In genomic region chr14:60250318-60251035, GRCh38 we compare ENCODE assay signal across 8 cellular contexts. TPM values are rescaled to one million over a fixed set of nuclear protein-coding genes. Genes with fewer than 3 reads are reported as not detected.
DNase-seq lines count a peak whose midpoint lies in the region; ATAC-seq, FAIRE-seq and TF ChIP-seq lines count a peak whose summit lies in the region.

No MANE protein-coding gene starts in this region.

- H3K9me3 ChIP-seq in Panc1 (ENCODE audit: control insufficient read depth, insufficient read depth, low read depth, low read length) = no peaks in the 10 kb centered on the region
- H3K9me3 ChIP-seq in endothelial cell of umbilical vein (replicated peaks; ENCODE audit: control insufficient read depth, insufficient read depth, low read length) = no peaks in the 10 kb centered on the region
- H3K9me3 ChIP-seq in neural progenitor cell (ENCODE audit: low read depth) = no peaks in the 10 kb centered on the region

- H4K20me1 ChIP-seq in endothelial cell of umbilical vein (replicated peaks; ENCODE audit: control insufficient read depth, extremely low read depth, insufficient read depth, low read length) (peaks cover 20% of the 10 kb centered on the region), neural progenitor cell (ENCODE audit: low read depth) (peaks cover 31% of the 10 kb centered on the region)

- H2AFZ ChIP-seq in endothelial cell of umbilical vein (ENCODE audit: low read depth, low read length) (peak overlapping the region; percentile 31), neural progenitor cell (replicated peaks) (no peak overlapping the region)

- in situ Hi-C loops in Panc1 (cut with HindIII; ENCODE audit: low pct_unique_long_range_greater_than_20kb, low sequenced_read_pairs) = no loop called here

- H3F3A ChIP-seq in neural progenitor cell (ENCODE audit: low read depth) = peaks cover 35% of the 10 kb centered on the region

- peak overlapping the region; percentile 81 for H3K27ac Mint-ChIP-seq in stimulated activated naive CD8-positive, alpha-beta T cell treated with anti-CD3 and anti-CD28 coated beads, Interleukin-15, Interleukin-2, amounts not matched to agents 100 ng/mL and 50 ng/mL, for 24 hours
- H3K27ac Mint-ChIP-seq in neural progenitor cell = peak overlapping the region; percentile 96

- intact Hi-C loops in Panc1 (cut with micrococcal nuclease; ENCODE audit: unreplicated experiment) = no loop called here
- intact Hi-C loops in endothelial cell of umbilical vein (cut with micrococcal nuclease) = loop anchor here (2.0 to 5.0 kb wide), 2 partner anchors 16 to 37 kb away; no protein-coding TSS in a partner anchor

- H3K4me1 ChIP-seq in Panc1 (ENCODE audit: control insufficient read depth, insufficient read depth, low read length) = peaks cover 18% of the 10 kb centered on the region; the same call in 1 of the 2 replicates
- peaks cover 26% of the 10 kb centered on the region for H3K4me1 ChIP-seq in endothelial cell of umbilical vein (ENCODE audit: control insufficient read depth, extremely low read depth, insufficient read depth, low read length)
- peaks cover 45% of the 10 kb centered on the region for H3K4me1 ChIP-seq in neural progenitor cell

- CTCF ChIA-PET in Panc1 (lab: Charles Lee) = no interaction called here
- CTCF ChIA-PET in endothelial cell of umbilical vein (lab: Charles Lee) = interaction anchor here (0.6 to 2.7 kb wide), 4 partner anchors 14 to 1566 kb away, joined by 3 to 15 read pairs (median 5); no protein-coding TSS in a partner anchor

- H3K27me3 Mint-ChIP-seq in stimulated activated naive CD8-positive, alpha-beta T cell treated with anti-CD3 and anti-CD28 coated beads, Interleukin-15, Interleukin-2, amounts not matched to agents 100 ng/mL and 50 ng/mL, for 24 hours = no peaks in the 10 kb centered on the region
- peaks cover 5% of the 10 kb centered on the region for H3K27me3 Mint-ChIP-seq in neural progenitor cell (ENCODE audit: insufficient read depth, low read depth)

- peak overlapping the region; percentile 92 for H3K4me3 Mint-ChIP-seq in stimulated activated naive CD8-positive, alpha-beta T cell treated with anti-CD3 and anti-CD28 coated beads, Interleukin-15, Interleukin-2, amounts not matched to agents 100 ng/mL and 50 ng/mL, for 24 hours
- H3K4me3 Mint-ChIP-seq in neural progenitor cell = peak overlapping the region; percentile 96

- H3K9me3 Mint-ChIP-seq in stimulated activated naive CD8-positive, alpha-beta T cell treated with anti-CD3 and anti-CD28 coated beads, Interleukin-15, Interleukin-2, amounts not matched to agents 100 ng/mL and 50 ng/mL, for 24 hours = no peaks in the 10 kb centered on the region
- H3K9me3 Mint-ChIP-seq in neural progenitor cell = peaks cover 8% of the 10 kb centered on the region

- H3K79me2 ChIP-seq in endothelial cell of umbilical vein (ENCODE audit: control insufficient read depth, insufficient read depth, low read length) (peaks cover 49% of the 10 kb centered on the region), neural progenitor cell (ENCODE audit: low read depth) (peaks cover 54% of the 10 kb centered on the region)

- peaks cover 20% of the 10 kb centered on the region for H3K36me3 Mint-ChIP-seq in stimulated activated naive CD8-positive, alpha-beta T cell treated with anti-CD3 and anti-CD28 coated beads, Interleukin-15, Interleukin-2, amounts not matched to agents 100 ng/mL and 50 ng/mL, for 24 hours (ENCODE audit: low read depth)
- peaks cover 18% of the 10 kb centered on the region for H3K36me3 Mint-ChIP-seq in neural progenitor cell

- no peak for DNase-seq in stimulated activated naive CD8-positive, alpha-beta T cell treated with anti-CD3 and anti-CD28 coated beads, Interleukin-15, Interleukin-2, amounts not matched to agents 100 U/mL and 50 U/mL, for 24 hours
- DNase-seq in Panc1 (ENCODE audit: low read depth, low spot score) (peak; percentile 8), endothelial cell of umbilical vein (ENCODE audit: low read depth, low spot score) (no peak), neural progenitor cell (ENCODE audit: low spot score) (peak; percentile 39), GF-D8 (lab: John Stamatoyannopoulos, UW) (no peak), hippocampal formation (lab: John Stamatoyannopoulos, UW) (no peak)

- peak; percentile 56 for FAIRE-seq in endothelial cell of umbilical vein (lab: Jason Lieb, UNC)

- H3K4me2 ChIP-seq in endothelial cell of umbilical vein (ENCODE audit: insufficient read depth, low read length) (peak overlapping the region; percentile 98), neural progenitor cell (peak overlapping the region; percentile 77)

- dilution Hi-C loops in endothelial cell of umbilical vein (cut with MboI; ENCODE audit: extremely low pct_ligation_motif_present, low sequenced_read_pairs) = no loop called here

- H3K4me3 ChIP-seq in Panc1 (ENCODE audit: low read depth in 2 of 2, low read length in 2 of 2) = peak overlapping the region; percentile 67 to 76
- peak overlapping the region; percentile 81 to 98 (median 96) for H3K4me3 ChIP-seq in endothelial cell of umbilical vein (replicated peaks in 1 of 3; ENCODE audit: insufficient read depth in 1 of 3, low read depth in 1 of 3, low read length in 3 of 3)
- peak overlapping the region; percentile 74 for H3K4me3 ChIP-seq in neural progenitor cell

- H3K27ac ChIP-seq in Panc1 (ENCODE audit: low read length) (peak overlapping the region; percentile 88), endothelial cell of umbilical vein (ENCODE audit: insufficient read depth, low read depth, low read length) (peak overlapping the region; percentile 38), neural progenitor cell (peak overlapping the region; percentile 91)

- H3K36me3 ChIP-seq in Panc1 (ENCODE audit: control insufficient read depth, insufficient read depth, low read length) = no peaks in the 10 kb centered on the region; the same call in 1 of the 2 replicates
- no peaks in the 10 kb centered on the region for H3K36me3 ChIP-seq in endothelial cell of umbilical vein (ENCODE audit: control insufficient read depth in 2 of 2, extremely low read depth in 1 of 2, insufficient read depth in 2 of 2, low read length in 2 of 2)
- no peaks in the 10 kb centered on the region for H3K36me3 ChIP-seq in neural progenitor cell

- H3K4me1 Mint-ChIP-seq in stimulated activated naive CD8-positive, alpha-beta T cell treated with anti-CD3 and anti-CD28 coated beads, Interleukin-15, Interleukin-2, amounts not matched to agents 100 ng/mL and 50 ng/mL, for 24 hours (ENCODE audit: low read depth) = peaks cover 71% of the 10 kb centered on the region
- peaks cover 40% of the 10 kb centered on the region for H3K4me1 Mint-ChIP-seq in neural progenitor cell

- H3K27me3 ChIP-seq in Panc1 (ENCODE audit: control insufficient read depth, insufficient read depth, low read length) (no peaks in the 10 kb centered on the region), endothelial cell of umbilical vein (ENCODE audit: control insufficient read depth in 2 of 2, insufficient read depth in 2 of 2, low read length in 2 of 2) (no peaks in the 10 kb centered on the region), neural progenitor cell (no peaks in the 10 kb centered on the region)

- no peak for TF ChIP-seq POLR2A in endothelial cell of umbilical vein (IDR thresholded peaks at IDR 0.05; ENCODE audit: low read depth, low read length)

- POLR2A ChIA-PET in Panc1 (lab: Charles Lee) (interaction anchor here (0.7 kb wide), 1 partner anchor 9 kb away, joined by 4 read pairs; no protein-coding TSS in a partner anchor), endothelial cell of umbilical vein (lab: Charles Lee) (no interaction called here)

- BruUV-seq in Panc1 (replicated peaks; lab: Mats Ljungman, UMichigan) (no TSS peak), endothelial cell of umbilical vein (replicated peaks; lab: Mats Ljungman, UMichigan) (TSS peak; percentile 39)

- H3K9me1 ChIP-seq in endothelial cell of umbilical vein (replicated peaks; ENCODE audit: control insufficient read depth, extremely low read depth, insufficient read depth, low read length) = no peaks in the 10 kb centered on the region

- H3K9ac ChIP-seq in endothelial cell of umbilical vein (replicated peaks; ENCODE audit: extremely low read depth, insufficient read depth, low read length) = peak overlapping the region; percentile 86
- peak overlapping the region; percentile 55 for H3K9ac ChIP-seq in neural progenitor cell

- TF ChIP-seq CTCF in Panc1 (IDR thresholded peaks at IDR 0.05) (no peak), endothelial cell of umbilical vein (IDR thresholded peaks at IDR 0.05; ENCODE audit: extremely low read depth in 1 of 2, insufficient read depth in 1 of 2, low read depth in 1 of 2, low read length in 2 of 2) (no peak), neural progenitor cell (IDR thresholded peaks at IDR 0.05) (no peak)

- ATAC-seq in stimulated activated naive CD8-positive, alpha-beta T cell treated with anti-CD3 and anti-CD28 coated beads, Interleukin-15, Interleukin-2, amounts not matched to agents 100 U/mL and 50 U/mL, for 24 hours = no peak
- ATAC-seq in Panc1 (no peak), HG03135 (IDR thresholded peaks at IDR 0.05; ENCODE audit: unreplicated experiment) (no peak)

TF ChIP-seq in endothelial cell of umbilical vein, 7 proteins besides CTCF, POLR2A, EP300 and RAD21 (continues in another document):
- TF ChIP-seq EZH2 (IDR thresholded peaks at IDR 0.05; ENCODE audit: borderline replicate concordance, low read depth, low read length, severe bottlenecking) = no peak
- no peak for TF ChIP-seq FOS (IDR thresholded peaks at IDR 0.05; ENCODE audit: borderline replicate concordance, insufficient read depth, low read length)
- TF ChIP-seq POLR2AphosphoS5 (IDR thresholded peaks at IDR 0.05; ENCODE audit: insufficient read depth, low read depth, low read length) = no peak
- no peak for TF ChIP-seq MYC (IDR thresholded peaks at IDR 0.05; ENCODE audit: low read depth, low read length)
- no peak for TF ChIP-seq GATA2 (IDR thresholded peaks at IDR 0.05; ENCODE audit: insufficient read depth, insufficient read length, low read depth, low read length)
- TF ChIP-seq MAX (IDR thresholded peaks at IDR 0.05; ENCODE audit: insufficient read depth, insufficient read length) = no peak

RNA-seq across cellular contexts. Expression of gene PPM1A, which starts 1.5 kb away (rescaled TPM):
- total RNA-seq in Panc1 (2021; ENCODE audit: unreplicated experiment) = 28.1 TPM
- polyA plus RNA-seq in Panc1 (2012; ENCODE audit: insufficient read length) = 18.6 TPM
- 33.9 and 36.4 TPM in 2 replicates for total RNA-seq in endothelial cell of umbilical vein
- polyA plus RNA-seq in endothelial cell of umbilical vein = 8.1 and 14.1 TPM in 2 replicates
- polyA plus RNA-seq in endothelial cell of umbilical vein (2011; cell fraction: cytosol; rRNA removed) = 15.7 and 15.8 TPM in 2 replicates
- 53.9 and 66.4 TPM in 2 replicates for polyA plus RNA-seq in endothelial cell of umbilical vein (2011; cell fraction: nucleus; rRNA removed)
- polyA plus RNA-seq in endothelial cell of umbilical vein (2012) = 21.1 and 34.9 TPM in 2 replicates
- polyA minus RNA-seq in endothelial cell of umbilical vein = 85.3 and 87.6 TPM in 2 replicates
- 26.2 TPM for polyA minus RNA-seq in endothelial cell of umbilical vein (2011; cell fraction: cytosol; rRNA and poly(A)+ RNA removed)
- 25.3 and 32.2 TPM in 2 replicates for polyA minus RNA-seq in endothelial cell of umbilical vein (2011; cell fraction: nucleus; rRNA and poly(A)+ RNA removed)
- total RNA-seq in neural progenitor cell (ENCODE audit: low replicate concordance) = 35.2 and 55.0 TPM in 2 replicates

Comparison
In these comparisons a context has a peak if more than half of its experiments do, and no peak if none do; other contexts are left out.
1. DNase-seq: peak in Panc1 (single experiment) and neural progenitor cell (single experiment); none in stimulated activated naive CD8-positive, alpha-beta T cell treated with anti-CD3 and anti-CD28 coated beads, Interleukin-15, Interleukin-2, amounts not matched to agents 100 U/mL and 50 U/mL, for 24 hours (single experiment), endothelial cell of umbilical vein (single experiment), GF-D8 (single experiment) and hippocampal formation (0 of 2).
2. H3K27ac ChIP-seq: peak in every context shown above with its lines; median percentile 91 in neural progenitor cell; 88 in Panc1; 38 in endothelial cell of umbilical vein.
3. Peak in every context shown above with its lines, with median percentiles within 50 percentile points of each other: H3K4me3 ChIP-seq.